ENCODE assay signal across 30 cellular contexts in the genomic region with DNA sequence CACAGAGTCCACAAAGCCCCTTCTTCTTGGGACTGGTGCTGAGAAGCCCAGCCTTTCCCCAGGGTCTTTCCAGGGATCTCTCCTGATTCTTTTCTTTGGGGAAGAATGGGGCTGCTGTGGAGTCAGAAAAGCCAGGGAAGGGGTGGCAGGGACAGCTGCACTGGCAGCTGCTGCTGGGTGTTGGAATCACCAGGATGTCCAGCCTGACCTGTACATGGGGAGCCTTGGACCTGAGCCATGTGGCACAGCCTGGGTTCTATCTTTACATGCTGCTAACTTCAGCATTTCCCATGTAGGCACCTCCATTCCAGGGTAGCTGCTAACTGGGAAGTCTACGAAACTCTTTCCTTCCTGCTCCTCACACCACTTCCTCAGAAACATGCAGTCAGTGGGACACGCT.
"Had no signal": no experiment of that assay in that cellular context is flagged by ENCODE, and none has a peak within 500 bp of the region (broad histone marks: within the 10 kb centered on the region; RNA-seq: fewer than 3 reads in every experiment).

No MANE protein-coding gene starts in this region.

- H3K36me3 ChIP-seq: ascending aorta had no signal

- H3K4me2 ChIP-seq: PC-9 had no signal

- H3K9me3 ChIP-seq: ascending aorta had no signal

- H3K4me3 ChIP-seq: ascending aorta, PC-9 had no signal

- H3K27me3 ChIP-seq: ascending aorta had no signal

- H3K27ac ChIP-seq: ascending aorta, PC-9, RWPE1 had no signal

- H3K4me1 ChIP-seq: ascending aorta had no signal

- H2AFZ ChIP-seq: PC-9 had no signal

- DNase-seq: activated CD4-positive, alpha-beta T cell treated with anti-CD3 and anti-CD28 coated beads, Interleukin-2, amount 10 ng/mL, durations not matched to agents 24 days and 14 days; activated CD4-positive, alpha-beta T cell treated with anti-CD3 and anti-CD28 coated beads, Interleukin-2, amount 50 U/mL, for 4 hours; activated CD8-positive, alpha-beta T cell treated with anti-CD3 and anti-CD28 coated beads for 36 hours; activated effector memory CD4-positive, alpha-beta T cell treated with anti-CD3 and anti-CD28 coated beads, Interleukin-2, amount 50 U/mL, for 16 hours; activated naive CD4-positive, alpha-beta T cell; activated naive CD4-positive, alpha-beta T cell treated with anti-CD3 and anti-CD28 coated beads, Interleukin-2, amount 50 U/mL, for 16 hours; activated naive CD8-positive, alpha-beta T cell treated with anti-CD3 and anti-CD28 coated beads for 36 hours; activated T-cell treated with anti-CD3 and anti-CD28 coated beads, Interleukin-2, amount 50 U/mL, for 1 hour; activated T-cell treated with anti-CD3 and anti-CD28 coated beads, Interleukin-2, amount 50 U/mL, for 72 hours; amniotic stem cell; NCI-H1048; NCI-H1105 treated with DMSO at 0.1 percent for 48 hours; NCI-H1436; NCI-H1694; NCI-H1930; NCI-H2081 treated with DMSO at 0.1 percent for 48 hours; NCI-H226; NCI-H446 treated with DMSO at 0.1 percent for 48 hours; NCI-H524; NCI-H69; PC-9; SIG-M5; SW 1271; T-helper 1 cell; T-helper 2 cell; T-helper 9 cell had no signal

- ATAC-seq: activated CD8-positive, alpha-beta T cell treated with anti-CD3 and anti-CD28 coated beads for 36 hours; activated T-cell treated with anti-CD3 and anti-CD28 coated beads, Interleukin-2, amount 50 U/mL, for 72 hours; activated T-helper 17 cell treated with anti-CD3 and anti-CD28 coated beads, Interleukin-2, amount 50 U/mL, for 72 hours; Right ventricle myocardium inferior had no signal
